ENCODE assay signal across 8 cellular contexts in the genomic region with DNA sequence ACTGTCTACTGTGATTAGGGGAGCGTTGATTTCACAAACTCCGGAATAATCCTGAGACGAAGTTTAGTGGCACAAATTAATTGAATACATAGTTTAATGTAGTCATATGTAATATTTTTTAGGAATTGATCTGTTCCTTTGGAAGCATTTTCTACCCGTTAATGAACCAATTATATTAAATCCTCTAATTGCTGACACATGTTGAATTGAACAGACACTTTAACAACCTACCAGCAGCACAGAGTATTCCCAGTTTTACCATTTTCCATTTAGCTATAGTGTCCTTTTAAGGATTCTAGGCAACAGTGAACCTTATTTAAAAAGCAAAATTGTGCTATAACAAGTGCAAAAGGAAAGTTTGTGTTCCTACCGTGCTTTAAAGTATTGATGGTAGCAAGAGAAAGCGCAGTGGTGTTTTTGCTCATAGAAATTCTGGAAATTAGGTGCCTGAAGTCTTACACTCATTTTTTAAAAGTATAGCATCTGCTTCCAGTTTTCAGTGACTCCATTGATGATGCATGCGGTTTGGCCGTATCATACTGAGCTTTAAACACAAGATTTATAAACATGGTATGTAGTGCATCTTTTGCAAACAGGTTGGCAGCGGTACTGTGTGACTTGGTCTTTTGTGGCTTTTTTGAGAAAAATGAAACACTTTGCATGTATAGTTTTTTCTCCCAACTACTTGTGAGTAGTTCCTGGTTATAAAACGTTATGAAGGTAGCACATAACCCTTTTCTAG. TPM values are rescaled to one million over a fixed set of nuclear protein-coding genes. Genes with fewer than 3 reads are reported as not detected.
DNase-seq lines count a peak whose midpoint lies in the region; ATAC-seq, FAIRE-seq and TF ChIP-seq lines count a peak whose summit lies in the region.

No MANE protein-coding gene starts in this region.

- TF ChIP-seq EP300 in transverse colon (IDR thresholded peaks at IDR 0.05; ENCODE audit: low read depth), result no peak

- TF ChIP-seq POLR2A in transverse colon (IDR thresholded peaks at IDR 0.05), result no peak

- H3K9me3 ChIP-seq in cardiac muscle cell (ENCODE audit: low read depth) (no peaks in the 10 kb centered on the region), liver (ENCODE audit: control insufficient read depth in 4 of 4, low read length in 3 of 4) (no peaks in the 10 kb centered on the region), transverse colon (no peaks in the 10 kb centered on the region)

- TF ChIP-seq RAD21 in liver (IDR thresholded peaks at IDR 0.05), result no peak

- peak overlapping the region; percentile 79 to 90 for H3K9ac ChIP-seq in liver (ENCODE audit: low read depth in 1 of 2, low read length in 2 of 2)

- H3K36me3 ChIP-seq in cardiac muscle cell, result peaks cover 4% of the 10 kb centered on the region
- H3K36me3 ChIP-seq in liver (ENCODE audit: control insufficient read depth in 4 of 4, insufficient read depth in 3 of 4, low read depth in 1 of 4, low read length in 3 of 4), result peaks cover 0 to 17% (median 10%) of the 10 kb centered on the region in 4 donors
- H3K36me3 ChIP-seq in transverse colon, result no peaks in the 10 kb centered on the region

- TF ChIP-seq CTCF in cardiac muscle cell (IDR thresholded peaks at IDR 0.05; ENCODE audit: low read depth, low read length) (no peak), liver (IDR thresholded peaks at IDR 0.05; ENCODE audit: low read depth, low read length, missing input control) (no peak), transverse colon (IDR thresholded peaks at IDR 0.05) (no peak)

- ATAC-seq in left ventricle myocardium superior (no peak), HG03039 (IDR thresholded peaks at IDR 0.05; ENCODE audit: unreplicated experiment) (no peak)

- H3K4me3 ChIP-seq in cardiac muscle cell (peak overlapping the region; percentile 59), liver (ENCODE audit: low read depth in 1 of 3, low read length in 3 of 3) (peak overlapping the region; percentile 78 to 91 (median 85)), transverse colon (peak overlapping the region; percentile 85 to 98 (median 92))

- 7% methylated on average over 10 of the region's 10 CpGs for WGBS in liver
- 20 to 26% methylated on average over 1 to 10 of the region's 10 CpGs for WGBS in transverse colon (ENCODE audit: low coverage in 1 of 2), 2 donors

- DNase-seq in cardiac muscle cell (ENCODE audit: low read depth in 1 of 2, low spot score in 1 of 2) (no peak), left ventricle myocardium superior (no peak), transverse colon (no peak), RCC 7860 (ENCODE audit: low spot score) (no peak), HuH-7 (ENCODE audit: low spot score) (no peak)

- intact Hi-C loops in left ventricle myocardium superior (cut with micrococcal nuclease) (no loop called here), transverse colon (cut with DNase I; ENCODE audit: low total_unique reads) (loop anchor here (10.0 kb wide), 1 partner anchor 61 kb away; no protein-coding TSS in a partner anchor)

- FAIRE-seq in RCC 7860 (lab: Jason Lieb, UNC), result no peak

- no peaks in the 10 kb centered on the region for H3K27me3 ChIP-seq in cardiac muscle cell
- no peaks in the 10 kb centered on the region for H3K27me3 ChIP-seq in liver (ENCODE audit: control insufficient read depth in 4 of 4, insufficient read depth in 4 of 4, low read length in 3 of 4)
- no peaks in the 10 kb centered on the region for H3K27me3 ChIP-seq in transverse colon

- in situ Hi-C loops in transverse colon (cut with MboI; ENCODE audit: low pct_ligation_motif_present in 1 of 4, low pct_unique_long_range_greater_than_20kb in 1 of 4, low sequenced_read_pairs in 3 of 4), result no loop called here

- H3K4me1 ChIP-seq in cardiac muscle cell (ENCODE audit: low read depth), result peaks cover 18% of the 10 kb centered on the region
- H3K4me1 ChIP-seq in liver (ENCODE audit: control insufficient read depth in 4 of 4, insufficient read depth in 4 of 4, low read length in 3 of 4), result peaks cover 2 to 46% (median 40%) of the 10 kb centered on the region in 4 donors
- H3K4me1 ChIP-seq in transverse colon, result peaks cover 0 to 33% (median 16%) of the 10 kb centered on the region in 4 donors

- peak overlapping the region; percentile 99 for H3K27ac ChIP-seq in cardiac muscle cell
- H3K27ac ChIP-seq in angular gyrus (ENCODE audit: low read depth, low read length), result peak overlapping the region; percentile 100
- H3K27ac ChIP-seq in liver (ENCODE audit: low read depth in 1 of 2, low read length in 2 of 2), result peak overlapping the region; percentile 98 to 99
- peak overlapping the region; percentile 99 to 100 (median 100) for H3K27ac ChIP-seq in transverse colon

TF ChIP-seq in liver, 16 proteins besides CTCF, POLR2A, EP300 and RAD21:
- TF ChIP-seq HNF4G (IDR thresholded peaks at IDR 0.05) (no peak), EGR1 (IDR thresholded peaks at IDR 0.05; ENCODE audit: low read depth in 2 of 2) (no peak), YY1 (IDR thresholded peaks at IDR 0.05) (no peak), NR2F2 (IDR thresholded peaks at IDR 0.05) (no peak), JUND (IDR thresholded peaks at IDR 0.05) (no peak), TAF1 (conservative IDR thresholded peaks at IDR 0.05) (no peak), RXRA (IDR thresholded peaks at IDR 0.05) (no peak), GABPA (IDR thresholded peaks at IDR 0.05 in 1 of 2, conservative IDR thresholded peaks at IDR 0.05 in 1 of 2) (no peak), SP1 (IDR thresholded peaks at IDR 0.05) (no peak), HNF4A (conservative IDR thresholded peaks at IDR 0.05) (no peak)
- TF ChIP-seq, protein P1, sequence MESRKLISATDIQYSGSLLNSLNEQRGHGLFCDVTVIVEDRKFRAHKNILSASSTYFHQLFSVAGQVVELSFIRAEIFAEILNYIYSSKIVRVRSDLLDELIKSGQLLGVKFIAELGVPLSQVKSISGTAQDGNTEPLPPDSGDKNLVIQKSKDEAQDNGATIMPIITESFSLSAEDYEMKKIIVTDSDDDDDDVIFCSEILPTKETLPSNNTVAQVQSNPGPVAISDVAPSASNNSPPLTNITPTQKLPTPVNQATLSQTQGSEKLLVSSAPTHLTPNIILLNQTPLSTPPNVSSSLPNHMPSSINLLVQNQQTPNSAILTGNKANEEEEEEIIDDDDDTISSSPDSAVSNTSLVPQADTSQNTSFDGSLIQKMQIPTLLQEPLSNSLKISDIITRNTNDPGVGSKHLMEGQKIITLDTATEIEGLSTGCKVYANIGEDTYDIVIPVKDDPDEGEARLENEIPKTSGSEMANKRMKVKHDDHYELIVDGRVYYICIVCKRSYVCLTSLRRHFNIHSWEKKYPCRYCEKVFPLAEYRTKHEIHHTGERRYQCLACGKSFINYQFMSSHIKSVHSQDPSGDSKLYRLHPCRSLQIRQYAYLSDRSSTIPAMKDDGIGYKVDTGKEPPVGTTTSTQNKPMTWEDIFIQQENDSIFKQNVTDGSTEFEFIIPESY (IDR thresholded peaks at IDR 0.05), result no peak
- TF ChIP-seq, protein P2, sequence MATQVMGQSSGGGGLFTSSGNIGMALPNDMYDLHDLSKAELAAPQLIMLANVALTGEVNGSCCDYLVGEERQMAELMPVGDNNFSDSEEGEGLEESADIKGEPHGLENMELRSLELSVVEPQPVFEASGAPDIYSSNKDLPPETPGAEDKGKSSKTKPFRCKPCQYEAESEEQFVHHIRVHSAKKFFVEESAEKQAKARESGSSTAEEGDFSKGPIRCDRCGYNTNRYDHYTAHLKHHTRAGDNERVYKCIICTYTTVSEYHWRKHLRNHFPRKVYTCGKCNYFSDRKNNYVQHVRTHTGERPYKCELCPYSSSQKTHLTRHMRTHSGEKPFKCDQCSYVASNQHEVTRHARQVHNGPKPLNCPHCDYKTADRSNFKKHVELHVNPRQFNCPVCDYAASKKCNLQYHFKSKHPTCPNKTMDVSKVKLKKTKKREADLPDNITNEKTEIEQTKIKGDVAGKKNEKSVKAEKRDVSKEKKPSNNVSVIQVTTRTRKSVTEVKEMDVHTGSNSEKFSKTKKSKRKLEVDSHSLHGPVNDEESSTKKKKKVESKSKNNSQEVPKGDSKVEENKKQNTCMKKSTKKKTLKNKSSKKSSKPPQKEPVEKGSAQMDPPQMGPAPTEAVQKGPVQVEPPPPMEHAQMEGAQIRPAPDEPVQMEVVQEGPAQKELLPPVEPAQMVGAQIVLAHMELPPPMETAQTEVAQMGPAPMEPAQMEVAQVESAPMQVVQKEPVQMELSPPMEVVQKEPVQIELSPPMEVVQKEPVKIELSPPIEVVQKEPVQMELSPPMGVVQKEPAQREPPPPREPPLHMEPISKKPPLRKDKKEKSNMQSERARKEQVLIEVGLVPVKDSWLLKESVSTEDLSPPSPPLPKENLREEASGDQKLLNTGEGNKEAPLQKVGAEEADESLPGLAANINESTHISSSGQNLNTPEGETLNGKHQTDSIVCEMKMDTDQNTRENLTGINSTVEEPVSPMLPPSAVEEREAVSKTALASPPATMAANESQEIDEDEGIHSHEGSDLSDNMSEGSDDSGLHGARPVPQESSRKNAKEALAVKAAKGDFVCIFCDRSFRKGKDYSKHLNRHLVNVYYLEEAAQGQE (IDR thresholded peaks at IDR 0.05), result no peak
- TF ChIP-seq, protein P3, sequence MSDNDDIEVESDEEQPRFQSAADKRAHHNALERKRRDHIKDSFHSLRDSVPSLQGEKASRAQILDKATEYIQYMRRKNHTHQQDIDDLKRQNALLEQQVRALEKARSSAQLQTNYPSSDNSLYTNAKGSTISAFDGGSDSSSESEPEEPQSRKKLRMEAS (IDR thresholded peaks at IDR 0.05), result no peak
- TF ChIP-seq, protein P4, sequence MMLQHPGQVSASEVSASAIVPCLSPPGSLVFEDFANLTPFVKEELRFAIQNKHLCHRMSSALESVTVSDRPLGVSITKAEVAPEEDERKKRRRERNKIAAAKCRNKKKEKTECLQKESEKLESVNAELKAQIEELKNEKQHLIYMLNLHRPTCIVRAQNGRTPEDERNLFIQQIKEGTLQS (IDR thresholded peaks at IDR 0.05), result no peak

RNA-seq across cellular contexts. Expression of a gene that starts 1.8 kb away (rescaled TPM):
- total RNA-seq in cardiac muscle cell, result 140 and 161 TPM in 2 replicates
- polyA plus RNA-seq in cardiac muscle cell, result 79.4 and 95.5 TPM in 2 replicates
- total RNA-seq in left ventricle myocardium superior, result 140 TPM
- 100 to 1,000 TPM; 119 to 216 TPM for total RNA-seq in liver
- polyA plus RNA-seq in liver, result 10 to 100 TPM; 48.4 to 52.3 TPM
- total RNA-seq in transverse colon, result 100 to 1,000 TPM; 133 to 242 (median 165) TPM
